ENCODE assay signal across 15 cellular contexts in the genomic region with DNA sequence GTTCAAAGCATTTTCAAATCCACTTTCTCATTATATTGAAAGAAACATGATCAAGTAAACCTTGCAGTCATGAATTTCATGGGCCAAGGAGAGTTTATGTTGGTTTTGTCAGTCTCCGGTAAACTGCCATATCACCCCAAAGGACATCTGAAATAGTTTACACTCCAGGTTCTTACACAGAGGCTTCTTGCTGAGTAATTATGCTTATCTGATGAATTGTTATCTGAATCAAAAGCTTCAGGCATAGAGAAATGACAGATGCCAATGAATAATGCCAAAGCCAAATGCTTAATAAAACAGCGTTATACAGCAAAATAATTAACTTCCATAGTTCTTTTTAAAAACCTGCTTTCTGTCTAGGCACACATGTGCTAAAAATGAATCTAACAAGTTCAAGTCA.
DNase-seq lines count a peak whose midpoint lies in the region; TF ChIP-seq lines count a peak whose summit lies in the region.
"Had no signal": no experiment of that assay in that cellular context is flagged by ENCODE, and none has a peak within 500 bp of the region (broad histone marks: within the 10 kb centered on the region; RNA-seq: fewer than 3 reads in every experiment).

No MANE protein-coding gene starts in this region.

- CTCF ChIA-PET in SK-N-SH (lab: Yijun Ruan, JAX) = no interaction called here

- peaks cover 7% of the 10 kb centered on the region for H3F3A ChIP-seq in SK-N-SH (replicated peaks; ENCODE audit: insufficient read depth)

- POLR2A ChIA-PET in SK-N-SH (lab: Yijun Ruan, JAX) = no interaction called here

- H3K27me3 ChIP-seq in SK-N-SH (ENCODE audit: insufficient read depth) = no peaks in the 10 kb centered on the region

- TF ChIP-seq CTCF in SK-N-SH (IDR thresholded peaks at IDR 0.05) (no peak), VCaP (conservative IDR thresholded peaks at IDR 0.05) (no peak), mesothelial cell of epicardium (IDR thresholded peaks at IDR 0.05; ENCODE audit: unreplicated experiment) (no peak)

- H3K9me3 ChIP-seq in SK-N-SH = no peaks in the 10 kb centered on the region
- H3K9me3 ChIP-seq: HAP-1 had no signal

- DNase-seq in SK-N-SH (peak; percentile 41), mesothelial cell of epicardium (ENCODE audit: low spot score in 2 of 2, unreplicated experiment in 2 of 2) (no peak), cerebellum (ENCODE audit: low spot score) (no peak), DMS79 (lab: John Stamatoyannopoulos, UW) (no peak), foreskin melanocyte (no peak)
- DNase-seq: C1 segment of cervical spinal cord; Calu3; CD4-positive, alpha-beta memory T cell; COR-L47; DMS53; DND-41; GOT3; HFFc6 had no signal

- peaks cover 23% of the 10 kb centered on the region for H3K9me3 Mint-ChIP-seq in mesothelial cell of epicardium

- no peaks in the 10 kb centered on the region for H3K36me3 Mint-ChIP-seq in mesothelial cell of epicardium
- H3K36me3 Mint-ChIP-seq: CD4-positive, alpha-beta memory T cell had no signal

- peak; percentile 34 to 93; a peak in 2 of 4 replicates for TF ChIP-seq EP300 in SK-N-SH (IDR thresholded peaks at IDR 0.05; ENCODE audit: borderline replicate concordance in 1 of 2, low read depth in 1 of 2, low read length in 1 of 2)

- no peak overlapping the region for H3K4me3 ChIP-seq in SK-N-SH (ENCODE audit: low read depth in 2 of 2, low read length in 1 of 2)
- H3K4me3 ChIP-seq: HAP-1 had no signal

- H3K27me3 Mint-ChIP-seq in mesothelial cell of epicardium (ENCODE audit: low read depth) = no peaks in the 10 kb centered on the region

- peaks cover 26% of the 10 kb centered on the region for H3K4me1 Mint-ChIP-seq in mesothelial cell of epicardium
- H3K4me1 Mint-ChIP-seq: CD4-positive, alpha-beta memory T cell had no signal

- H3K4me2 ChIP-seq in SK-N-SH = peak overlapping the region; percentile 20; the same call in 1 of the 2 replicates

- no peaks in the 10 kb centered on the region for H4K20me1 ChIP-seq in SK-N-SH (ENCODE audit: insufficient read depth)

- no peaks in the 10 kb centered on the region for H3K79me2 ChIP-seq in SK-N-SH (ENCODE audit: insufficient read depth)

- peaks cover 0 to 20% of the 10 kb centered on the region in 2 experiments; a peak in 2 of 4 replicates for H3K4me1 ChIP-seq in SK-N-SH (ENCODE audit: control insufficient read depth in 1 of 2, insufficient read depth in 2 of 2, low read depth in 1 of 2, low read length in 1 of 2)
- H3K4me1 ChIP-seq: HAP-1 had no signal

- peak overlapping the region in 1 of 2 experiments; percentile 20; a peak in 2 of 4 replicates for H3K27ac ChIP-seq in SK-N-SH (ENCODE audit: low read depth in 2 of 2, low read length in 1 of 2)
- peak overlapping the region; percentile 40 for H3K27ac ChIP-seq in VCaP

- peak overlapping the region; percentile 55 for H3K27ac Mint-ChIP-seq in mesothelial cell of epicardium
- H3K27ac Mint-ChIP-seq: CD4-positive, alpha-beta memory T cell; HFFc6 had no signal

- no peak overlapping the region for H3K9ac ChIP-seq in SK-N-SH

- H3K36me3 ChIP-seq in SK-N-SH (replicated peaks in 1 of 2; ENCODE audit: control insufficient read depth in 1 of 2, insufficient read depth in 2 of 2, low read length in 1 of 2) = no peaks in the 10 kb centered on the region
- H3K36me3 ChIP-seq: HAP-1 had no signal

- H3K9me2 ChIP-seq in SK-N-SH = no peaks in the 10 kb centered on the region

- no peak overlapping the region for H3K4me3 Mint-ChIP-seq in mesothelial cell of epicardium
- H3K4me3 Mint-ChIP-seq: CD4-positive, alpha-beta memory T cell; HFFc6 had no signal

- WGBS in SK-N-SH (ENCODE audit: low lambda C conversion rate) = 48% methylated on average over 2 of the region's 2 CpGs

- TF ChIP-seq RAD21 in SK-N-SH (IDR thresholded peaks at IDR 0.05; ENCODE audit: low read length) = no peak; the same call in 1 of the 2 replicates

- no peak overlapping the region for H2AFZ ChIP-seq in SK-N-SH (ENCODE audit: low read depth)

TF ChIP-seq in SK-N-SH, 30 proteins besides CTCF, POLR2A, EP300 and RAD21:
- TF ChIP-seq CHD2 (IDR thresholded peaks at IDR 0.05; ENCODE audit: low read length, partially characterized antibody) = peak; percentile 83
- peak; percentile 72 for TF ChIP-seq TCF12 (IDR thresholded peaks at IDR 0.05)
- TF ChIP-seq GATA2 (CRISPR knock-in tag; IDR thresholded peaks at IDR 0.05) = peak; percentile 92
- TF ChIP-seq RCOR1 (IDR thresholded peaks at IDR 0.05; ENCODE audit: low read length) = peak; percentile 95
- peak; percentile 35 for TF ChIP-seq JUND (IDR thresholded peaks at IDR 0.05)
- TF ChIP-seq FOXM1 (IDR thresholded peaks at IDR 0.05; ENCODE audit: low read depth) = no peak
- TF ChIP-seq YY1 (IDR thresholded peaks at IDR 0.05; ENCODE audit: low read depth) = no peak
- TF ChIP-seq, protein P1, sequence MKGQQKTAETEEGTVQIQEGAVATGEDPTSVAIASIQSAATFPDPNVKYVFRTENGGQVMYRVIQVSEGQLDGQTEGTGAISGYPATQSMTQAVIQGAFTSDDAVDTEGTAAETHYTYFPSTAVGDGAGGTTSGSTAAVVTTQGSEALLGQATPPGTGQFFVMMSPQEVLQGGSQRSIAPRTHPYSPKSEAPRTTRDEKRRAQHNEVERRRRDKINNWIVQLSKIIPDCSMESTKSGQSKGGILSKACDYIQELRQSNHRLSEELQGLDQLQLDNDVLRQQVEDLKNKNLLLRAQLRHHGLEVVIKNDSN (IDR thresholded peaks at IDR 0.05; ENCODE audit: borderline replicate concordance, low read depth) = no peak
- no peak for TF ChIP-seq TAF1 (IDR thresholded peaks at IDR 0.05; ENCODE audit: borderline replicate concordance, low read depth, low read length)
- TF ChIP-seq, protein P2, sequence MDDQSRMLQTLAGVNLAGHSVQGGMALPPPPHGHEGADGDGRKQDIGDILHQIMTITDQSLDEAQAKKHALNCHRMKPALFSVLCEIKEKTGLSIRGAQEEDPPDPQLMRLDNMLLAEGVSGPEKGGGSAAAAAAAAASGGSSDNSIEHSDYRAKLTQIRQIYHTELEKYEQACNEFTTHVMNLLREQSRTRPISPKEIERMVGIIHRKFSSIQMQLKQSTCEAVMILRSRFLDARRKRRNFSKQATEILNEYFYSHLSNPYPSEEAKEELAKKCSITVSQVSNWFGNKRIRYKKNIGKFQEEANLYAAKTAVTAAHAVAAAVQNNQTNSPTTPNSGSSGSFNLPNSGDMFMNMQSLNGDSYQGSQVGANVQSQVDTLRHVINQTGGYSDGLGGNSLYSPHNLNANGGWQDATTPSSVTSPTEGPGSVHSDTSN (IDR thresholded peaks at IDR 0.05) = peak; percentile 67
- TF ChIP-seq POLR2AphosphoS5 (IDR thresholded peaks at IDR 0.05; ENCODE audit: low read depth, low read length) = no peak
- no peak for TF ChIP-seq TEAD4 (IDR thresholded peaks at IDR 0.05; ENCODE audit: borderline replicate concordance, insufficient read depth)
- no peak for TF ChIP-seq SIN3A (IDR thresholded peaks at IDR 0.05; ENCODE audit: borderline replicate concordance, low read depth, low read length)
- TF ChIP-seq, protein P3, sequence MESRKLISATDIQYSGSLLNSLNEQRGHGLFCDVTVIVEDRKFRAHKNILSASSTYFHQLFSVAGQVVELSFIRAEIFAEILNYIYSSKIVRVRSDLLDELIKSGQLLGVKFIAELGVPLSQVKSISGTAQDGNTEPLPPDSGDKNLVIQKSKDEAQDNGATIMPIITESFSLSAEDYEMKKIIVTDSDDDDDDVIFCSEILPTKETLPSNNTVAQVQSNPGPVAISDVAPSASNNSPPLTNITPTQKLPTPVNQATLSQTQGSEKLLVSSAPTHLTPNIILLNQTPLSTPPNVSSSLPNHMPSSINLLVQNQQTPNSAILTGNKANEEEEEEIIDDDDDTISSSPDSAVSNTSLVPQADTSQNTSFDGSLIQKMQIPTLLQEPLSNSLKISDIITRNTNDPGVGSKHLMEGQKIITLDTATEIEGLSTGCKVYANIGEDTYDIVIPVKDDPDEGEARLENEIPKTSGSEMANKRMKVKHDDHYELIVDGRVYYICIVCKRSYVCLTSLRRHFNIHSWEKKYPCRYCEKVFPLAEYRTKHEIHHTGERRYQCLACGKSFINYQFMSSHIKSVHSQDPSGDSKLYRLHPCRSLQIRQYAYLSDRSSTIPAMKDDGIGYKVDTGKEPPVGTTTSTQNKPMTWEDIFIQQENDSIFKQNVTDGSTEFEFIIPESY (IDR thresholded peaks at IDR 0.05; ENCODE audit: borderline replicate concordance, low read depth) = no peak
- TF ChIP-seq FOXJ3 (CRISPR knock-in tag; IDR thresholded peaks at IDR 0.05) = 0 out of 2 replicates have a peak, but pooled peaks have one; percentile 36
- no peak for TF ChIP-seq RFX5 (IDR thresholded peaks at IDR 0.05; ENCODE audit: low read length)
